ENCODE assay signal across 27 cellular contexts in genomic region chr19:2374808-2375207, GRCh38. TPM values are rescaled to one million over a fixed set of nuclear protein-coding genes. Genes with fewer than 3 reads are reported as not detected.
"Had no signal": no experiment of that assay in that cellular context is flagged by ENCODE, and none has a peak within 500 bp of the region (broad histone marks: within the 10 kb centered on the region; RNA-seq: fewer than 3 reads in every experiment).

No MANE protein-coding gene starts in this region.

- H3K27ac ChIP-seq: lower lobe of right lung, right lobe of liver, stomach, tibial artery had no signal

- DNase-seq: activated CD4-positive, alpha-beta memory T cell treated with anti-CD3 and anti-CD28 coated beads for 36 hours; activated CD4-positive, alpha-beta T cell treated with anti-CD3 and anti-CD28 coated beads, Interleukin-2, amount 10 ng/mL, durations not matched to agents 24 days and 14 days; activated CD8-positive, alpha-beta memory T cell treated with anti-CD3 and anti-CD28 coated beads, Interleukin-2, amount 50 U/mL, for 4 hours; activated gamma-delta T cell; activated naive CD4-positive, alpha-beta T cell treated with anti-CD3 and anti-CD28 coated beads, Interleukin-2, amount 10 ng/mL, durations not matched to agents 7 days and 5 days; activated naive CD8-positive, alpha-beta T cell treated with anti-CD3 and anti-CD28 coated beads, Interleukin-2, amount 10 ng/mL, durations not matched to agents 7 days and 5 days; activated T-cell treated with anti-CD3 and anti-CD28 coated beads, Interleukin-2, amount 50 U/mL, for 1 hour; caudate nucleus; cortex of kidney; effector memory CD8-positive, alpha-beta T cell; erythroblast; foreskin melanocyte; kidney glomerular epithelial cell; lower lobe of right lung; mesenchymal stem cell; naive thymus-derived CD8-positive, alpha-beta T cell; right lobe of liver; stimulated activated CD4-positive, alpha-beta T cell treated with anti-CD3 and anti-CD28 coated beads, Interleukin-4, amount 100 ng/mL, for 1 hour; stomach; T1000; tibial artery had no signal

- H3K9me3 ChIP-seq: lower lobe of right lung, right lobe of liver had no signal

- H3K27me3 ChIP-seq: right lobe of liver had no signal

- H3K4me3 ChIP-seq: lower lobe of right lung, right lobe of liver, stomach, tibial artery had no signal

- H3K4me1 ChIP-seq: lower lobe of right lung, right lobe of liver, stomach, tibial artery had no signal

- ATAC-seq: effector memory CD8-positive, alpha-beta T cell; left lobe of liver; naive thymus-derived CD8-positive, alpha-beta T cell; right lobe of liver had no signal

- H3K36me3 ChIP-seq: lower lobe of right lung, right lobe of liver, stomach, tibial artery had no signal

RNA-seq across cellular contexts. Expression of gene TMPRSS9, which starts 14.7 kb away (rescaled TPM):
- total RNA-seq: activated CD4-positive, alpha-beta memory T cell treated with anti-CD3 and anti-CD28 coated beads for 36 hours; activated CD4-positive, alpha-beta T cell treated with anti-CD3 and anti-CD28 coated beads, Interleukin-2, amount 10 ng/mL, durations not matched to agents 24 days and 14 days; activated CD8-positive, alpha-beta memory T cell treated with anti-CD3 and anti-CD28 coated beads for 36 hours; fibroblast of lung; glomerular endothelial cell; lower lobe of right lung; naive thymus-derived CD8-positive, alpha-beta T cell; progenitor cell of endocrine pancreas; ureter had no signal
- polyA plus RNA-seq: fibroblast of lung; naive thymus-derived CD8-positive, alpha-beta T cell; stomach had no signal
